Comparison of ENCODE assay signal across 21 cellular contexts in genomic region chr14:24150061-24150460, GRCh38. TPM values are rescaled to one million over a fixed set of nuclear protein-coding genes. Genes with fewer than 3 reads are reported as not detected.
DNase-seq lines count a peak whose midpoint lies in the region; ATAC-seq, FAIRE-seq and TF ChIP-seq lines count a peak whose summit lies in the region.
"Had no signal": no experiment of that assay in that cellular context is flagged by ENCODE, and none has a peak within 500 bp of the region (broad histone marks: within the 10 kb centered on the region; RNA-seq: fewer than 3 reads in every experiment).

No MANE protein-coding gene starts in this region.

- H3K36me3 Mint-ChIP-seq in CD4-positive, alpha-beta T cell (ENCODE audit: low read depth), result peaks cover 78% of the 10 kb centered on the region
- peaks cover 71% of the 10 kb centered on the region for H3K36me3 Mint-ChIP-seq in activated CD8-positive, alpha-beta T cell treated with anti-CD3 and anti-CD28 coated beads, Interleukin-2, amount 10 ng/mL, durations not matched to agents 7 days and 5 days (ENCODE audit: low read depth)
- peaks cover 30% of the 10 kb centered on the region for H3K36me3 Mint-ChIP-seq in stimulated activated memory B cell treated with anti-CD40 and anti-IgM and Interleukin-4, amounts not matched to agents 10 μg/mL and 1 μg/mL and 100 μg/mL, for 72 hours
- peaks cover 64% of the 10 kb centered on the region for H3K36me3 Mint-ChIP-seq in T-helper 2 cell treated with Interferon-gamma antibody and Interleukin-4, amounts not matched to agents 5 μg/mL and 100 μg/mL, for 36 hours (ENCODE audit: low read depth)
- H3K36me3 Mint-ChIP-seq: IgD-negative memory B cell had no signal

- no peak for DNase-seq in CD4-positive, alpha-beta T cell
- DNase-seq in activated CD8-positive, alpha-beta T cell treated with anti-CD3 and anti-CD28 coated beads, Interleukin-2, amount 10 ng/mL, durations not matched to agents 7 days and 5 days, result no peak
- peak; percentile 57 for DNase-seq in kidney
- no peak for DNase-seq in T-helper 2 cell treated with Interferon-gamma antibody and Interleukin-4, amounts not matched to agents 5 μg/mL and 100 μg/mL, for 36 hours (ENCODE audit: low spot score)
- no peak for DNase-seq in NCI-H2107 (lab: John Stamatoyannopoulos, UW)
- DNase-seq: BE2C, GOT3, HFFc6, NCI-H1048, NCI-H1417, NCI-H1694, NCI-H2029 treated with DMSO at 0.1 percent for 48 hours, NCI-H2227 treated with DMSO at 0.1 percent for 48 hours, NCI-H69, RPMI8226, SHP77 had no signal

- no peak overlapping the region for H3K4me3 ChIP-seq in kidney (ENCODE audit: low read length in 2 of 2)
- H3K4me3 ChIP-seq: HAP-1 had no signal

- peaks cover 47% of the 10 kb centered on the region for H3K4me1 Mint-ChIP-seq in CD4-positive, alpha-beta T cell (ENCODE audit: low read depth)
- H3K4me1 Mint-ChIP-seq in activated CD8-positive, alpha-beta T cell treated with anti-CD3 and anti-CD28 coated beads, Interleukin-2, amount 10 ng/mL, durations not matched to agents 7 days and 5 days (ENCODE audit: low read depth), result peaks cover 42% of the 10 kb centered on the region
- H3K4me1 Mint-ChIP-seq in stimulated activated memory B cell treated with anti-CD40 and anti-IgM and Interleukin-4, amounts not matched to agents 10 μg/mL and 1 μg/mL and 100 μg/mL, for 72 hours, result peaks cover 42% of the 10 kb centered on the region
- peaks cover 32% of the 10 kb centered on the region for H3K4me1 Mint-ChIP-seq in T-helper 2 cell treated with Interferon-gamma antibody and Interleukin-4, amounts not matched to agents 5 μg/mL and 100 μg/mL, for 36 hours (ENCODE audit: low read depth)

- H3K9ac ChIP-seq in kidney (ENCODE audit: low read length in 2 of 2), result no peak overlapping the region

- no peaks in the 10 kb centered on the region for H3K27me3 ChIP-seq in CD4-positive, alpha-beta T cell (ENCODE audit: control insufficient read depth, insufficient read depth, low read length)
- H3K27me3 ChIP-seq: BE2C had no signal

- TF ChIP-seq CTCF in CD4-positive, alpha-beta T cell (IDR thresholded peaks at IDR 0.05), result no peak
- no peak for TF ChIP-seq CTCF in kidney (IDR thresholded peaks at IDR 0.05; ENCODE audit: borderline replicate concordance, extremely low read depth, insufficient read depth)

- no peak for FAIRE-seq in kidney (lab: Jason Lieb, UNC)
- FAIRE-seq: GM18507 had no signal

- intact Hi-C loops in CD4-positive, alpha-beta T cell (cut with DNase I, micrococcal nuclease), result no loop called here
- intact Hi-C loops in kidney (cut with DNase I), result no loop called here

- H3K4me1 ChIP-seq in kidney (ENCODE audit: control insufficient read depth in 1 of 2, insufficient read depth in 1 of 2, low read depth in 1 of 2, low read length in 2 of 2), result peaks cover 6 to 19% of the 10 kb centered on the region in 2 donors
- H3K4me1 ChIP-seq: BE2C had no signal

- H3K27ac ChIP-seq in CD4-positive, alpha-beta T cell (ENCODE audit: low read depth, low read length), result no peak overlapping the region
- no peak overlapping the region for H3K27ac ChIP-seq in kidney (ENCODE audit: low read depth in 2 of 2, low read length in 2 of 2)

- POLR2A ChIA-PET in CD4-positive, alpha-beta T cell (lab: Charles Lee), result interaction anchor here (2.3 to 8.1 kb wide), 4 partner anchors 9 to 35 kb away, joined by 9 to 154 read pairs (median 71); partner anchors contain the start of genes DCAF11, EMC9, IRF9 and NRL
- POLR2A ChIA-PET in activated CD8-positive, alpha-beta T cell treated with anti-CD3 and anti-CD28 coated beads, Interleukin-2, amount 10 ng/mL, durations not matched to agents 7 days and 5 days (lab: Charles Lee), result interaction anchor here (1.1 to 10.1 kb wide), 3 partner anchors 13 to 39 kb away, joined by 3 to 229 read pairs (median 7); partner anchors contain the start of genes DCAF11, IPO4, IRF9 and NRL

- CTCF ChIA-PET in CD4-positive, alpha-beta T cell (lab: Charles Lee), result interaction anchor here (5.5 kb wide), 1 partner anchor 11 kb away, joined by 32 read pairs; the partner anchor contains the start of gene IRF9
- CTCF ChIA-PET in activated CD8-positive, alpha-beta T cell treated with anti-CD3 and anti-CD28 coated beads, Interleukin-2, amount 10 ng/mL, durations not matched to agents 7 days and 5 days (lab: Charles Lee), result interaction anchor here (1.0 to 3.4 kb wide), 3 partner anchors 11 to 92 kb away, joined by 3 to 35 read pairs (median 3); partner anchors contain the start of gene IRF9

- H3K36me3 ChIP-seq in kidney (ENCODE audit: control insufficient read depth in 1 of 2, insufficient read depth in 2 of 2, low read length in 2 of 2), result peaks cover 34 to 41% of the 10 kb centered on the region in 2 donors

- H3K27ac Mint-ChIP-seq in CD4-positive, alpha-beta T cell, result peak overlapping the region; percentile 53
- peak overlapping the region; percentile 54 for H3K27ac Mint-ChIP-seq in activated CD8-positive, alpha-beta T cell treated with anti-CD3 and anti-CD28 coated beads, Interleukin-2, amount 10 ng/mL, durations not matched to agents 7 days and 5 days
- H3K27ac Mint-ChIP-seq in stimulated activated memory B cell treated with anti-CD40 and anti-IgM and Interleukin-4, amounts not matched to agents 10 μg/mL and 1 μg/mL and 100 μg/mL, for 72 hours, result peak overlapping the region; percentile 39
- H3K27ac Mint-ChIP-seq in T-helper 2 cell treated with Interferon-gamma antibody and Interleukin-4, amounts not matched to agents 5 μg/mL and 100 μg/mL, for 36 hours, result no peak overlapping the region
- H3K27ac Mint-ChIP-seq: HFFc6 had no signal

- no peaks in the 10 kb centered on the region for H3K9me3 Mint-ChIP-seq in CD4-positive, alpha-beta T cell
- H3K9me3 Mint-ChIP-seq in activated CD8-positive, alpha-beta T cell treated with anti-CD3 and anti-CD28 coated beads, Interleukin-2, amount 10 ng/mL, durations not matched to agents 7 days and 5 days (ENCODE audit: insufficient read depth), result no peaks in the 10 kb centered on the region
- H3K9me3 Mint-ChIP-seq in stimulated activated memory B cell treated with anti-CD40 and anti-IgM and Interleukin-4, amounts not matched to agents 10 μg/mL and 1 μg/mL and 100 μg/mL, for 72 hours, result no peaks in the 10 kb centered on the region
- no peaks in the 10 kb centered on the region for H3K9me3 Mint-ChIP-seq in T-helper 2 cell treated with Interferon-gamma antibody and Interleukin-4, amounts not matched to agents 5 μg/mL and 100 μg/mL, for 36 hours
- H3K9me3 Mint-ChIP-seq: HFFc6, IgD-negative memory B cell had no signal

- no peak overlapping the region for H3K4me3 Mint-ChIP-seq in CD4-positive, alpha-beta T cell
- no peak overlapping the region for H3K4me3 Mint-ChIP-seq in activated CD8-positive, alpha-beta T cell treated with anti-CD3 and anti-CD28 coated beads, Interleukin-2, amount 10 ng/mL, durations not matched to agents 7 days and 5 days
- H3K4me3 Mint-ChIP-seq in stimulated activated memory B cell treated with anti-CD40 and anti-IgM and Interleukin-4, amounts not matched to agents 10 μg/mL and 1 μg/mL and 100 μg/mL, for 72 hours, result no peak overlapping the region
- no peak overlapping the region for H3K4me3 Mint-ChIP-seq in T-helper 2 cell treated with Interferon-gamma antibody and Interleukin-4, amounts not matched to agents 5 μg/mL and 100 μg/mL, for 36 hours
- H3K4me3 Mint-ChIP-seq: HFFc6 had no signal

- no peaks in the 10 kb centered on the region for H3K27me3 Mint-ChIP-seq in CD4-positive, alpha-beta T cell
- H3K27me3 Mint-ChIP-seq in activated CD8-positive, alpha-beta T cell treated with anti-CD3 and anti-CD28 coated beads, Interleukin-2, amount 10 ng/mL, durations not matched to agents 7 days and 5 days (ENCODE audit: low read depth), result no peaks in the 10 kb centered on the region
- no peaks in the 10 kb centered on the region for H3K27me3 Mint-ChIP-seq in stimulated activated memory B cell treated with anti-CD40 and anti-IgM and Interleukin-4, amounts not matched to agents 10 μg/mL and 1 μg/mL and 100 μg/mL, for 72 hours
- H3K27me3 Mint-ChIP-seq in T-helper 2 cell treated with Interferon-gamma antibody and Interleukin-4, amounts not matched to agents 5 μg/mL and 100 μg/mL, for 36 hours (ENCODE audit: low read depth), result no peaks in the 10 kb centered on the region
- H3K27me3 Mint-ChIP-seq: IgD-negative memory B cell had no signal

- no peak for ATAC-seq in CD4-positive, alpha-beta T cell (ENCODE audit: poor library complexity)
- ATAC-seq in activated CD8-positive, alpha-beta T cell treated with anti-CD3 and anti-CD28 coated beads, Interleukin-2, amount 10 ng/mL, durations not matched to agents 7 days and 5 days, result no peak
- ATAC-seq in stimulated activated memory B cell treated with anti-CD40 and anti-IgM and Interleukin-4, amounts not matched to agents 10 μg/mL and 1 μg/mL and 100 μg/mL, for 72 hours, result no peak
- no peak for ATAC-seq in HG02678 (IDR thresholded peaks at IDR 0.05; ENCODE audit: unreplicated experiment)

- H3K9me3 ChIP-seq in CD4-positive, alpha-beta T cell (ENCODE audit: control insufficient read depth, low read length), result no peaks in the 10 kb centered on the region
- no peaks in the 10 kb centered on the region for H3K9me3 ChIP-seq in kidney (ENCODE audit: control insufficient read depth in 1 of 2, low read length in 2 of 2)
- H3K9me3 ChIP-seq: BE2C, HAP-1 had no signal

RNA-seq across cellular contexts. Expression of gene RNF31, which starts 2.8 kb away (rescaled TPM):
- 10 to 100 TPM; 46.0 to 57.8 TPM for total RNA-seq in CD4-positive, alpha-beta T cell
- 100 to 1,000 TPM; 123 to 142 TPM for total RNA-seq in activated CD8-positive, alpha-beta T cell treated with anti-CD3 and anti-CD28 coated beads, Interleukin-2, amount 10 ng/mL, durations not matched to agents 7 days and 5 days
- total RNA-seq in kidney, result 69.0 TPM
- 64.0 TPM for polyA plus RNA-seq in kidney (ENCODE audit: insufficient read depth, low read depth, low replicate concordance)

RNA-seq across cellular contexts. Expression of gene PSME2, which starts 3.7 kb away (rescaled TPM):
- total RNA-seq in CD4-positive, alpha-beta T cell, result 10 to 100 TPM; 81.7 to 83.2 TPM
- total RNA-seq in activated CD8-positive, alpha-beta T cell treated with anti-CD3 and anti-CD28 coated beads, Interleukin-2, amount 10 ng/mL, durations not matched to agents 7 days and 5 days, result 100 to 1,000 TPM; 635 to 636 TPM
- total RNA-seq in kidney, result 148 TPM
- 289 TPM for polyA plus RNA-seq in kidney (ENCODE audit: insufficient read depth, low read depth, low replicate concordance)

RNA-seq across cellular contexts. Expression of gene EMC9, which starts 8.7 kb away (rescaled TPM):
- 10 to 100 TPM; 11.8 to 13.1 TPM for total RNA-seq in CD4-positive, alpha-beta T cell
- total RNA-seq in activated CD8-positive, alpha-beta T cell treated with anti-CD3 and anti-CD28 coated beads, Interleukin-2, amount 10 ng/mL, durations not matched to agents 7 days and 5 days, result 10 to 100 TPM; 49.9 to 53.2 TPM
- total RNA-seq in kidney, result 22.1 TPM
- 62.5 TPM for polyA plus RNA-seq in kidney (ENCODE audit: insufficient read depth, low read depth, low replicate concordance)

RNA-seq across cellular contexts. Expression of gene IRF9, which starts 11.0 kb away (rescaled TPM):
- total RNA-seq in CD4-positive, alpha-beta T cell, result 100 to 1,000 TPM; 248 to 262 TPM
- 100 to 1,000 TPM; 221 to 242 TPM for total RNA-seq in activated CD8-positive, alpha-beta T cell treated with anti-CD3 and anti-CD28 coated beads, Interleukin-2, amount 10 ng/mL, durations not matched to agents 7 days and 5 days
- total RNA-seq in kidney, result 141 TPM
- polyA plus RNA-seq in kidney (ENCODE audit: insufficient read depth, low read depth, low replicate concordance), result 88.9 TPM

RNA-seq across cellular contexts. Expression of gene PSME1, which starts 14.1 kb away (rescaled TPM):
- total RNA-seq in CD4-positive, alpha-beta T cell, result 100 to 1,000 TPM; 166 to 171 TPM
- 100 to 1,000 TPM; 516 to 530 TPM for total RNA-seq in activated CD8-positive, alpha-beta T cell treated with anti-CD3 and anti-CD28 coated beads, Interleukin-2, amount 10 ng/mL, durations not matched to agents 7 days and 5 days
- total RNA-seq in kidney, result 244 TPM
- polyA plus RNA-seq in kidney (ENCODE audit: insufficient read depth, low read depth, low replicate concordance), result 333 TPM
